8 cellular contexts compared by ENCODE assay signal in genomic region chr9:35162605-35163315, GRCh38. TPM values are rescaled to one million over a fixed set of nuclear protein-coding genes. Genes with fewer than 3 reads are reported as not detected.
DNase-seq lines count a peak whose midpoint lies in the region; ATAC-seq and TF ChIP-seq lines count a peak whose summit lies in the region.

No MANE protein-coding gene starts in this region.

- no peaks in the 10 kb centered on the region for H3K9me3 ChIP-seq in ectodermal cell (ENCODE audit: control insufficient read depth, low read length)

- peaks cover 5% of the 10 kb centered on the region for H3K4me1 ChIP-seq in ectodermal cell (ENCODE audit: control insufficient read depth, insufficient read depth, low read length)

- H3K4me3 ChIP-seq in GM08714 (ENCODE audit: low read length) (peak overlapping the region; percentile 49), ectodermal cell (ENCODE audit: insufficient read depth, low read depth, low read length) (peak overlapping the region; percentile 91)

- H3K27ac ChIP-seq in ectodermal cell (ENCODE audit: insufficient read depth, low read depth, low read length, poor library complexity, severe bottlenecking), result no peak overlapping the region

- DNase-seq in NCI-H82 treated with DMSO at 0.1 percent for 48 hours (lab: John Stamatoyannopoulos, UW; ENCODE audit: unreplicated experiment) (peak; percentile 8), natural killer cell (no peak), amniotic stem cell (lab: John Stamatoyannopoulos, UW) (no peak)

- H3K4me1 Mint-ChIP-seq in natural killer cell, result peaks cover 9 to 14% of the 10 kb centered on the region in 2 donors

- no peaks in the 10 kb centered on the region for H3K27me3 ChIP-seq in ectodermal cell (ENCODE audit: control insufficient read depth, insufficient read depth, low read length, poor library complexity, severe bottlenecking)

- intact Hi-C loops in natural killer cell (cut with micrococcal nuclease), result loop anchor here (5.0 kb wide), 1 partner anchor 45 kb away; the partner anchor contains the start of gene ATOSB

- no peak for TF ChIP-seq CTCF in natural killer cell (IDR thresholded peaks at IDR 0.05)

- 31 to 32% methylated on average over 11 of the region's 11 CpGs for WGBS in ectodermal cell, 2 experiments

- H3K9me3 Mint-ChIP-seq in natural killer cell, result no peaks in the 10 kb centered on the region

- H3K27ac Mint-ChIP-seq in natural killer cell, result peak overlapping the region in 1 of 2 donors; percentile 77

- no peaks in the 10 kb centered on the region for H3K36me3 ChIP-seq in ectodermal cell (ENCODE audit: control insufficient read depth, insufficient read depth, low read length)

- H3K27me3 Mint-ChIP-seq in natural killer cell (ENCODE audit: low read depth in 2 of 2), result peaks cover 7 to 20% of the 10 kb centered on the region in 2 donors

- peak overlapping the region; percentile 92 for H3K4me3 Mint-ChIP-seq in natural killer cell

- ATAC-seq in natural killer cell (peak; percentile 67 to 82 (median 77)), HG02981 (IDR thresholded peaks at IDR 0.05; ENCODE audit: unreplicated experiment) (no peak), GM18858 (IDR thresholded peaks at IDR 0.05; ENCODE audit: unreplicated experiment) (no peak), GM19397 (IDR thresholded peaks at IDR 0.05; ENCODE audit: unreplicated experiment) (no peak)

- H3K36me3 Mint-ChIP-seq in natural killer cell, result no peaks in the 10 kb centered on the region

RNA-seq across cellular contexts. Expression of gene UNC13B, which starts 1.0 kb away (rescaled TPM):
- 42.5 TPM for polyA plus RNA-seq in ectodermal cell (2013, experiment 1 of 4)
- 46.5 TPM for polyA plus RNA-seq in ectodermal cell (2013, experiment 2 of 4)
- 33.7 TPM for polyA plus RNA-seq in ectodermal cell (2013, experiment 3 of 4)
- polyA plus RNA-seq in ectodermal cell (2013, experiment 4 of 4), result 38.2 TPM
- under 1 TPM; 0.21 to 0.78 (median 0.27) TPM for total RNA-seq in natural killer cell

RNA-seq across cellular contexts. Expression of gene ATOSB, which starts 47.1 kb away (rescaled TPM):
- 19.9 TPM for polyA plus RNA-seq in ectodermal cell (2013, experiment 1 of 4)
- 17.4 TPM for polyA plus RNA-seq in ectodermal cell (2013, experiment 2 of 4)
- polyA plus RNA-seq in ectodermal cell (2013, experiment 3 of 4), result 16.0 TPM
- 18.7 TPM for polyA plus RNA-seq in ectodermal cell (2013, experiment 4 of 4)
- total RNA-seq in natural killer cell, result 10 to 100 TPM; 21.0 to 28.3 (median 23.9) TPM

RNA-seq across cellular contexts. Expression of gene STOML2, which starts 59.8 kb away (rescaled TPM):
- polyA plus RNA-seq in ectodermal cell (2013, experiment 1 of 4), result 173 TPM
- polyA plus RNA-seq in ectodermal cell (2013, experiment 2 of 4), result 163 TPM
- polyA plus RNA-seq in ectodermal cell (2013, experiment 3 of 4), result 129 TPM
- polyA plus RNA-seq in ectodermal cell (2013, experiment 4 of 4), result 148 TPM
- 10 to 100 TPM; 41.4 to 43.9 (median 41.6) TPM for total RNA-seq in natural killer cell

Comparison
In these comparisons a context has a peak if more than half of its experiments do, and no peak if none do; other contexts are left out.
1. ATAC-seq: peak in natural killer cell (3 of 3); none in HG02981 (single experiment), GM18858 (single experiment) and GM19397 (single experiment).